In the genomic region with DNA sequence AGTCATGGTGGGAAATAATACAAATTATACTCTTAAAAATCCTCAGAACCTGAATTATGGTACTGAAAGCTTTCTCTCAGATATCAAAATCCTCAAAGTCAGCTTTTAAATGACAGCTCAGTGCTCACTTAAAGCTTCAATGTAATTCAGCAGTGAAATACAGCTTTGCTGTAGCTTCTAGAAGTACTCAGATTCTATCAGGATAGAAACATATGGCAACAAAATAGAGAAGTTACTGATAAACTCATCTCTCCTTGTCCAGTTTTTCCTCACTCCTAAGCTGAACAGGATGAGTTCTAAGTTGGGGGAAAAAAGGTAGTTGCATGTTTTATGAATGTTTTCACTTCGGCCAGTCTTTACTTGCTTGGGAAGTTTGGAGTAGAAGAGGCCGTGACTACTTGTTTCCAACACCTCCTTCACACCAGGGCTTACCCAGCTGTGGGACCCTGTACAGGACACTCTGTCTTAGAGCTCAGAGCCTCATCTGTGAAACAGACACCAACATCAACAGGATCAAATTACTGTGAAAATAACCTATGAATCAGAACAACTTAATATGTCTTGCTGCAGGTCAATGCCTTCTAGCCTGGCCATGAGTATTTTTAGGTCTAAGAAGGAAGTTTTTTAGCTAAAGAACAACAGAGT, we compare ENCODE assay signal across 16 cellular contexts. TPM values are rescaled to one million over a fixed set of nuclear protein-coding genes. Genes with fewer than 3 reads are reported as not detected.
DNase-seq lines count a peak whose midpoint lies in the region; ATAC-seq and TF ChIP-seq lines count a peak whose summit lies in the region.
"Had no signal": no experiment of that assay in that cellular context is flagged by ENCODE, and none has a peak within 500 bp of the region (broad histone marks: within the 10 kb centered on the region; RNA-seq: fewer than 3 reads in every experiment).

No MANE protein-coding gene starts in this region.

- peaks cover 43% of the 10 kb centered on the region for H3K36me3 ChIP-seq in WERI-Rb-1
- peaks cover 3 to 69% (median 3%) of the 10 kb centered on the region in 3 experiments for H3K36me3 ChIP-seq in naive thymus-derived CD4-positive, alpha-beta T cell (ENCODE audit: control insufficient read depth in 2 of 3, insufficient read depth in 3 of 3, low read length in 3 of 3)

- peak overlapping the region in 6 of 9 donors; percentile 20 to 73 (median 50) for H3K27ac Mint-ChIP-seq in naive thymus-derived CD4-positive, alpha-beta T cell

- CTCF ChIA-PET in HEK293T (lab: Yijun Ruan, JAX) = no interaction called here
- CTCF ChIA-PET in naive thymus-derived CD4-positive, alpha-beta T cell (lab: Charles Lee) = no interaction called here

- intact Hi-C loops in naive thymus-derived CD4-positive, alpha-beta T cell (cut with micrococcal nuclease) = no loop called here

- no peaks in the 10 kb centered on the region for H3K9me3 ChIP-seq in WERI-Rb-1 (ENCODE audit: severe bottlenecking)
- no peaks in the 10 kb centered on the region for H3K9me3 ChIP-seq in naive thymus-derived CD4-positive, alpha-beta T cell (ENCODE audit: control insufficient read depth in 2 of 3, low read length in 3 of 3)
- H3K9me3 ChIP-seq: gastroesophageal sphincter, HAP-1, upper lobe of right lung had no signal

- peaks cover 0 to 8% (median 0%) of the 10 kb centered on the region in 7 donors for H3K4me1 Mint-ChIP-seq in naive thymus-derived CD4-positive, alpha-beta T cell

- no peak overlapping the region for H3K4me3 ChIP-seq in WERI-Rb-1 (ENCODE audit: low read depth, low read length)
- H3K4me3 ChIP-seq in naive thymus-derived CD4-positive, alpha-beta T cell (ENCODE audit: low read length) = no peak overlapping the region
- H3K4me3 ChIP-seq: gastroesophageal sphincter, GM12878, HAP-1, upper lobe of right lung had no signal

- H3K9me3 Mint-ChIP-seq in naive thymus-derived CD4-positive, alpha-beta T cell = peaks cover 0 to 4% (median 0%) of the 10 kb centered on the region in 11 donors
- H3K9me3 Mint-ChIP-seq: activated T-cell treated with anti-CD3 and anti-CD28 coated beads, Interleukin-2, amount 50 U/mL, for 4 hours had no signal

- DNase-seq in HEK293T (ENCODE audit: extremely low spot score) (peak; percentile 12), WERI-Rb-1 (peak; percentile 41)
- DNase-seq in naive thymus-derived CD4-positive, alpha-beta T cell = no peak
- no peak for DNase-seq in stimulated activated CD4-positive, alpha-beta T cell treated with anti-CD3 and anti-CD28 coated beads, Interleukin-4, amount 100 ng/mL, for 24 hours
- no peak for DNase-seq in activated CD8-positive, alpha-beta memory T cell treated with anti-CD3 and anti-CD28 coated beads, Interleukin-2, amount 50 U/mL, for 48 hours
- DNase-seq: activated T-cell treated with anti-CD3 and anti-CD28 coated beads, Interleukin-2, amount 50 U/mL, for 4 hours; KBM-7; NCI-H2081 treated with DMSO at 0.1 percent for 48 hours; T1000; upper lobe of right lung had no signal

- no peaks in the 10 kb centered on the region for H3K27me3 ChIP-seq in WERI-Rb-1 (ENCODE audit: insufficient read depth, low read depth, severe bottlenecking)
- no peaks in the 10 kb centered on the region for H3K27me3 ChIP-seq in naive thymus-derived CD4-positive, alpha-beta T cell (ENCODE audit: control insufficient read depth in 2 of 2, insufficient read depth in 2 of 2, low read length in 2 of 2)
- H3K27me3 ChIP-seq: gastroesophageal sphincter, upper lobe of right lung had no signal

- peak overlapping the region; percentile 86 for H3K27ac ChIP-seq in WERI-Rb-1
- H3K27ac ChIP-seq in naive thymus-derived CD4-positive, alpha-beta T cell (ENCODE audit: low read depth, low read length) = no peak overlapping the region
- H3K27ac ChIP-seq: gastroesophageal sphincter, parathyroid adenoma, upper lobe of right lung had no signal

- H3K4me1 ChIP-seq in naive thymus-derived CD4-positive, alpha-beta T cell (ENCODE audit: control insufficient read depth in 2 of 2, insufficient read depth in 2 of 2, low read length in 2 of 2) = no peaks in the 10 kb centered on the region
- H3K4me1 ChIP-seq: gastroesophageal sphincter, parathyroid adenoma, upper lobe of right lung had no signal

- H3K36me3 Mint-ChIP-seq in naive thymus-derived CD4-positive, alpha-beta T cell = peaks cover 8 to 43% (median 22%) of the 10 kb centered on the region in 5 donors

- no peaks in the 10 kb centered on the region for H3K27me3 Mint-ChIP-seq in naive thymus-derived CD4-positive, alpha-beta T cell

- no peak for TF ChIP-seq CTCF in WERI-Rb-1 (IDR thresholded peaks at IDR 0.05; ENCODE audit: low read depth, low read length)

- POLR2A ChIA-PET in HEK293T (lab: Yijun Ruan, JAX) = no interaction called here
- POLR2A ChIA-PET in naive thymus-derived CD4-positive, alpha-beta T cell (lab: Charles Lee) = no interaction called here

- ATAC-seq in naive thymus-derived CD4-positive, alpha-beta T cell = no peak
- no peak for ATAC-seq in GM21723 (IDR thresholded peaks at IDR 0.05; ENCODE audit: unreplicated experiment)
- ATAC-seq: activated T-cell treated with anti-CD3 and anti-CD28 coated beads, Interleukin-2, amount 50 U/mL, for 4 hours; gastroesophageal sphincter; GM12878; Panc1; upper lobe of right lung had no signal

- H3K4me3 Mint-ChIP-seq in naive thymus-derived CD4-positive, alpha-beta T cell = no peak overlapping the region
- H3K4me3 Mint-ChIP-seq: activated T-cell treated with anti-CD3 and anti-CD28 coated beads, Interleukin-2, amount 50 U/mL, for 4 hours had no signal

TF ChIP-seq in HEK293T, 16 proteins besides CTCF, POLR2A, EP300 and RAD21:
- no peak for TF ChIP-seq HDGF (IDR thresholded peaks at IDR 0.05; ENCODE audit: borderline replicate concordance)
- no peak for TF ChIP-seq ZNF384 (IDR thresholded peaks at IDR 0.05)
TF ChIP-seq in HEK293T: peak in this region for 0.

RNA-seq across cellular contexts. Expression of gene OGFOD1, which starts 30.2 kb away (rescaled TPM):
- 10 to 100 TPM; 23.8 to 51.8 (median 42.1) TPM for total RNA-seq in naive thymus-derived CD4-positive, alpha-beta T cell
- polyA plus RNA-seq in naive thymus-derived CD4-positive, alpha-beta T cell = 100 to 1,000 TPM in 1 of 2 donors, 10 to 100 TPM in 1; 98.5 to 106 TPM

RNA-seq across cellular contexts. Expression of gene NUDT21, which starts 30.5 kb away (rescaled TPM):
- 100 to 1,000 TPM in 2 of 5 experiments, 10 to 100 TPM in 3; 74.0 to 191 (median 97.5) TPM for total RNA-seq in naive thymus-derived CD4-positive, alpha-beta T cell
- 10 to 100 TPM; 63.9 to 65.6 TPM for polyA plus RNA-seq in naive thymus-derived CD4-positive, alpha-beta T cell

RNA-seq across cellular contexts. Expression of gene BBS2, which starts 38.2 kb away (rescaled TPM):
- total RNA-seq in naive thymus-derived CD4-positive, alpha-beta T cell = 100 to 1,000 TPM in 2 of 5 experiments, 10 to 100 TPM in 3; 14.7 to 130 (median 84.0) TPM
- 10 to 100 TPM; 43.1 to 55.4 TPM for polyA plus RNA-seq in naive thymus-derived CD4-positive, alpha-beta T cell

RNA-seq across cellular contexts. Expression of gene AMFR, which starts 56.2 kb away (rescaled TPM):
- total RNA-seq in naive thymus-derived CD4-positive, alpha-beta T cell = 10 to 100 TPM; 45.5 to 83.3 (median 62.0) TPM
- 10 to 100 TPM; 35.7 to 37.2 TPM for polyA plus RNA-seq in naive thymus-derived CD4-positive, alpha-beta T cell

Comparison
In these comparisons a context has a peak if more than half of its experiments do, and no peak if none do; other contexts are left out.
1. DNase-seq: peak in HEK293T (single experiment) and WERI-Rb-1 (single experiment); none in naive thymus-derived CD4-positive, alpha-beta T cell (0 of 9), stimulated activated CD4-positive, alpha-beta T cell treated with anti-CD3 and anti-CD28 coated beads, Interleukin-4, amount 100 ng/mL, for 24 hours (single experiment) and activated CD8-positive, alpha-beta memory T cell treated with anti-CD3 and anti-CD28 coated beads, Interleukin-2, amount 50 U/mL, for 48 hours (single experiment).